In the genomic region with DNA sequence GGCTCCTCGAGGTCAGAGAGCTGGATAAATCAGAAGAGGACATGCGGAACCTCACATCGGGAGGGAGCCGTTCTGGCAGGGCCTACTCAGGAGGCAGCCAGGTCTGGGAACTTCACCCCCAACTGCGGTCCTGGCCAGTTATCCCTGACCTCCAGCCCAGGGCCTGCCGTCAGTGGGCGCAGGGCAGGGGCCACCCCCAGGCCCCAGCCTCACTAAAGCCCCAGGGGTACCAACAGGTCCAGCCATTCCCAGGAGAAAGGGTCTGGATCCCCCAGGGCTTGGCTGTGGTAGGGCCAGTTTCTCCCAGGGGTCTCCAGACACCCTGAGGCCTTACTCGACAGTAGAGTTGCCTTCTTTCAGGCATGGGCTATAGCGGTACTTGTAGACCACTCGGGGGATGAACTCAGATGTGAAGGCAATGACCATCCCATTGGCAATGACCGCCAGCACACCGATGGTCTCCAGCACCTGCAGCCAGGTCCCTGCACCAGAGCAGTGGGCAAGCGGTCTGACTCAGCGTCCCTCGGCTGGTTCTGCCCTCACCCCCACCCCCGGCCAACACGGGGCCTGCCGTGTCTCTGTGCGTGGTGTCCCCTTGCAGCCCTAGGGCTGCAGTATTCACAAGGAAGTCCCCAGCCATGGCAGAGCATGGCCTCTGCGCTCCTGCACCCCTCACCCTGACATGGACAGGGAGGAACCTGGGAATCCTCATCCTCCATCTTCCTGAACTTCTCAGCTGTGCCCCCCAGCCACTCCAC, we compare ENCODE assay signal across 2 cellular contexts.
TF ChIP-seq lines count a peak whose summit lies in the region.

No MANE protein-coding gene starts in this region.

TF ChIP-seq in H1, 55 proteins besides CTCF, POLR2A, EP300 and RAD21:
- TF ChIP-seq JUN (IDR thresholded peaks at IDR 0.05; ENCODE audit: low read depth, low read length) (no peak), TAF7 (optimal IDR thresholded peaks at IDR 0.05; ENCODE audit: borderline replicate concordance, low read depth, low read length) (no peak), CREB1 (IDR thresholded peaks at IDR 0.05) (no peak), SP2 (IDR thresholded peaks at IDR 0.05; ENCODE audit: low read length) (no peak)
- TF ChIP-seq, protein P1, sequence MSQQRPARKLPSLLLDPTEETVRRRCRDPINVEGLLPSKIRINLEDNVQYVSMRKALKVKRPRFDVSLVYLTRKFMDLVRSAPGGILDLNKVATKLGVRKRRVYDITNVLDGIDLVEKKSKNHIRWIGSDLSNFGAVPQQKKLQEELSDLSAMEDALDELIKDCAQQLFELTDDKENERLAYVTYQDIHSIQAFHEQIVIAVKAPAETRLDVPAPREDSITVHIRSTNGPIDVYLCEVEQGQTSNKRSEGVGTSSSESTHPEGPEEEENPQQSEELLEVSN (IDR thresholded peaks at IDR 0.05) = no peak

TF ChIP-seq in SK-N-SH, 30 proteins besides CTCF, POLR2A, EP300 and RAD21:
- TF ChIP-seq, protein P2, sequence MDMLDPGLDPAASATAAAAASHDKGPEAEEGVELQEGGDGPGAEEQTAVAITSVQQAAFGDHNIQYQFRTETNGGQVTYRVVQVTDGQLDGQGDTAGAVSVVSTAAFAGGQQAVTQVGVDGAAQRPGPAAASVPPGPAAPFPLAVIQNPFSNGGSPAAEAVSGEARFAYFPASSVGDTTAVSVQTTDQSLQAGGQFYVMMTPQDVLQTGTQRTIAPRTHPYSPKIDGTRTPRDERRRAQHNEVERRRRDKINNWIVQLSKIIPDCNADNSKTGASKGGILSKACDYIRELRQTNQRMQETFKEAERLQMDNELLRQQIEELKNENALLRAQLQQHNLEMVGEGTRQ (IDR thresholded peaks at IDR 0.05; ENCODE audit: borderline replicate concordance, low read depth, low read length) = no peak
- TF ChIP-seq RCOR1 (IDR thresholded peaks at IDR 0.05; ENCODE audit: low read length) = no peak
